ENCODE assay signal across 25 cellular contexts in genomic region chr7:19375986-19376385, GRCh38.
DNase-seq lines count a peak whose midpoint lies in the region; ATAC-seq, FAIRE-seq and TF ChIP-seq lines count a peak whose summit lies in the region.
"Had no signal": no experiment of that assay in that cellular context is flagged by ENCODE, and none has a peak within 500 bp of the region (broad histone marks: within the 10 kb centered on the region; RNA-seq: fewer than 3 reads in every experiment).

No MANE protein-coding gene starts in this region.

- no peak for TF ChIP-seq POLR2A in H54 (IDR thresholded peaks at IDR 0.05; ENCODE audit: low read depth, low read length)

- 100% methylated on average over 1 of the region's 1 CpG for WGBS in mesodermal cell (ENCODE audit: insufficient coverage in 2 of 2), 2 experiments

- no peaks in the 10 kb centered on the region for H3K9me3 ChIP-seq in mesodermal cell (ENCODE audit: control insufficient read depth, low read length)

- FAIRE-seq in H54 (lab: Jason Lieb, UNC): peak; percentile 65
- FAIRE-seq: A549, G401.6, K562 had no signal

- H3K27me3 ChIP-seq in H7 (ENCODE audit: control insufficient read depth, insufficient read depth, low read length): no peaks in the 10 kb centered on the region
- H3K27me3 ChIP-seq: BLaER1 treated with 17β-estradiol and CSF1 and Interleukin-3, amounts not matched to agents 10 nM and 100 nM had no signal

- no peaks in the 10 kb centered on the region for H3K36me3 ChIP-seq in mesodermal cell (ENCODE audit: control insufficient read depth, insufficient read depth, low read length)
- no peaks in the 10 kb centered on the region for H3K36me3 ChIP-seq in H7 (replicated peaks; ENCODE audit: control insufficient read depth, insufficient read depth, low read length)
- H3K36me3 ChIP-seq: BLaER1 treated with 17β-estradiol and CSF1 and Interleukin-3, amounts not matched to agents 10 nM and 100 nM had no signal

- H3K4me3 ChIP-seq in mesodermal cell (ENCODE audit: extremely low read depth, insufficient read depth, low read length, poor library complexity, severe bottlenecking): no peak overlapping the region
- H3K4me3 ChIP-seq in H7 (ENCODE audit: insufficient read depth, low read depth, low read length): no peak overlapping the region
- H3K4me3 ChIP-seq: A549; BLaER1 treated with 17β-estradiol and CSF1 and Interleukin-3, amounts not matched to agents 10 nM and 100 nM; GM23248; K562 had no signal

- H3K4me1 ChIP-seq in mesodermal cell (ENCODE audit: control insufficient read depth, insufficient read depth, low read length, poor library complexity, severe bottlenecking): peaks cover 24% of the 10 kb centered on the region
- H3K4me1 ChIP-seq: A549 had no signal

- H3K27ac ChIP-seq in epithelial cell of prostate (no peak overlapping the region), mesodermal cell (ENCODE audit: low read depth, low read length, severe bottlenecking) (peak overlapping the region; percentile 71)
- H3K27ac ChIP-seq: A549; BLaER1 treated with 17β-estradiol and CSF1 and Interleukin-3, amounts not matched to agents 10 nM and 100 nM; GM23248; HL-60 had no signal

- DNase-seq in H54 (ENCODE audit: insufficient read length, low spot score) (no peak), OCI-M1 (lab: John Stamatoyannopoulos, UW) (peak; percentile 54), epithelial cell of prostate (ENCODE audit: low read depth, low spot score) (peak; percentile 14), SHP77 treated with DMSO at 0.1 percent for 48 hours (lab: John Stamatoyannopoulos, UW) (no peak), NCI-H146 treated with DMSO at 0.1 percent for 48 hours (lab: John Stamatoyannopoulos, UW; ENCODE audit: unreplicated experiment) (no peak), H7 (no peak)
- DNase-seq: AML-193; CD4-positive, alpha-beta memory T cell; COR-L47; DMS53; GM23248; NCI-H1105; NCI-H1436 treated with DMSO at 0.1 percent for 48 hours; NCI-H1930; NCI-H2227 treated with DMSO at 0.1 percent for 48 hours; NCI-H526 treated with DMSO at 0.1 percent for 48 hours had no signal

- no peak for ATAC-seq in HG02571 (IDR thresholded peaks at IDR 0.05; ENCODE audit: unreplicated experiment)
- ATAC-seq: A549, K562, Panc1, SK-N-SH treated with all-trans-retinoic acid at 6 μM for 48 hours had no signal

Comparison
In these comparisons a context has a peak if more than half of its experiments do, and no peak if none do; other contexts are left out.
1. DNase-seq: peak in OCI-M1 (single experiment) and epithelial cell of prostate (single experiment); none in H54 (single experiment), SHP77 treated with DMSO at 0.1 percent for 48 hours (single experiment), NCI-H146 treated with DMSO at 0.1 percent for 48 hours (single experiment) and H7 (single experiment).